In the genomic region with DNA sequence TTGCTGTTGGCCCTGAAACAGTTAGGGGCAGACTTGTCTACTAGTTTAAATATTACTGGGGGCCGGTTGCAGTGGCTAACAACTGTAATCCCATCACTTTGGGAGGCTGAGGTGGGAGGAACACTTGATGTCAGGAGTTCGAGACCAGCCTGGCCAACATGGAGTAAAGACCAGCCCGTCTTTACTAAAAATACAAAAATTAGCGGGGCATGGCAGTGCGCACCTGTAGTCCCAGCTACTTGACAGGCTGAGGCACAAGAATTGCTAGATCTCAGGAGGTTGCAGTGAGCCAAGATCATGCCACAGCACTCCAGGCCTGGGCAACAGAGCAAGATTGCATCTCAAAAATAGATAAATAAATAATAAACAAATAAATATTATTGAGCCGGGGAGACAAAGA, we compare ENCODE assay signal across 40 cellular contexts. TPM values are rescaled to one million over a fixed set of nuclear protein-coding genes. Genes with fewer than 3 reads are reported as not detected.
"Had no signal": no experiment of that assay in that cellular context is flagged by ENCODE, and none has a peak within 500 bp of the region (broad histone marks: within the 10 kb centered on the region; RNA-seq: fewer than 3 reads in every experiment).

No MANE protein-coding gene starts in this region.

- H3K27ac ChIP-seq: adrenal gland, brain microvascular endothelial cell, cardiac muscle cell, VCaP had no signal

- FAIRE-seq: astrocyte, bronchial epithelial cell, TTC549 had no signal

- H3K27ac Mint-ChIP-seq: activated B cell treated with CpG ODN at 0.5 μM for 24 hours; activated CD4-positive, alpha-beta memory T cell treated with anti-CD3 and anti-CD28 coated beads for 36 hours; activated CD4-positive, alpha-beta T cell treated with anti-CD3 and anti-CD28 coated beads, Interleukin-2, amount 10 ng/mL, durations not matched to agents 24 days and 14 days; activated CD8-positive, alpha-beta T cell treated with anti-CD3 and anti-CD28 coated beads for 36 hours; activated naive CD4-positive, alpha-beta T cell treated with anti-CD3 and anti-CD28 coated beads for 36 hours; activated naive CD4-positive, alpha-beta T cell treated with anti-CD3 and anti-CD28 coated beads, Interleukin-2, amount 50 U/mL, for 72 hours; activated naive CD8-positive, alpha-beta T cell treated with anti-CD3 and anti-CD28 coated beads for 36 hours; activated T-cell treated with anti-CD3 and anti-CD28 coated beads, Interleukin-2, amount 50 U/mL, for 72 hours; activated T-helper 1 cell treated with anti-CD3 and anti-CD28 coated beads, Interleukin-12 subunit alpha, Interleukin-12 subunit beta, Interleukin-2, Interleukin-4 antibody, amounts not matched to agents 30 ng/mL and 10 ng/mL and 1 ng/mL, durations not matched to agents 14 hours and 24 hours and 36 hours; activated T-helper 17 cell treated with anti-CD3 and anti-CD28 coated beads, Interleukin-2, amount 50 U/mL, for 72 hours; T-helper 1 cell treated with Interleukin-12 subunit alpha and Interleukin-12 subunit beta and Interleukin-4 antibody, amounts not matched to agents 30 μg/mL and 1 μg/mL, for 36 hours; T-helper 2 cell treated with Interferon-gamma antibody and Interleukin-4, amounts not matched to agents 5 μg/mL and 100 μg/mL, for 36 hours had no signal

- H3K4me3 Mint-ChIP-seq: activated B cell treated with CpG ODN at 0.5 μM for 24 hours; activated CD4-positive, alpha-beta memory T cell treated with anti-CD3 and anti-CD28 coated beads for 36 hours; activated CD4-positive, alpha-beta T cell treated with anti-CD3 and anti-CD28 coated beads, Interleukin-2, amount 10 ng/mL, durations not matched to agents 24 days and 14 days; activated CD8-positive, alpha-beta T cell treated with anti-CD3 and anti-CD28 coated beads for 36 hours; activated naive CD4-positive, alpha-beta T cell treated with anti-CD3 and anti-CD28 coated beads for 36 hours; activated naive CD8-positive, alpha-beta T cell treated with anti-CD3 and anti-CD28 coated beads for 36 hours; activated T-cell treated with anti-CD3 and anti-CD28 coated beads, Interleukin-2, amount 50 U/mL, for 4 hours; activated T-cell treated with anti-CD3 and anti-CD28 coated beads, Interleukin-2, amount 50 U/mL, for 72 hours; activated T-helper 1 cell treated with anti-CD3 and anti-CD28 coated beads, Interleukin-12 subunit alpha, Interleukin-12 subunit beta, Interleukin-2, Interleukin-4 antibody, amounts not matched to agents 30 ng/mL and 10 ng/mL and 1 ng/mL, durations not matched to agents 14 hours and 24 hours and 36 hours; activated T-helper 17 cell treated with anti-CD3 and anti-CD28 coated beads, Interleukin-2, amount 50 U/mL, for 72 hours; central memory CD8-positive, alpha-beta T cell; T-helper 1 cell treated with Interleukin-12 subunit alpha and Interleukin-12 subunit beta and Interleukin-4 antibody, amounts not matched to agents 30 μg/mL and 1 μg/mL, for 36 hours; T-helper 2 cell treated with Interferon-gamma antibody and Interleukin-4, amounts not matched to agents 5 μg/mL and 100 μg/mL, for 36 hours had no signal

- H3K36me3 Mint-ChIP-seq: activated CD4-positive, alpha-beta memory T cell treated with anti-CD3 and anti-CD28 coated beads for 36 hours; activated naive CD4-positive, alpha-beta T cell treated with anti-CD3 and anti-CD28 coated beads, Interleukin-2, amount 50 U/mL, for 72 hours; activated naive CD8-positive, alpha-beta T cell treated with anti-CD3 and anti-CD28 coated beads for 36 hours had no signal

- H3K36me3 ChIP-seq: adrenal gland, brain microvascular endothelial cell, cardiac muscle cell had no signal

- H3K9me3 Mint-ChIP-seq: activated B cell treated with CpG ODN at 0.5 μM for 24 hours; activated CD4-positive, alpha-beta memory T cell treated with anti-CD3 and anti-CD28 coated beads for 36 hours; activated CD4-positive, alpha-beta T cell treated with anti-CD3 and anti-CD28 coated beads, Interleukin-2, amount 10 ng/mL, durations not matched to agents 24 days and 14 days; activated CD8-positive, alpha-beta T cell treated with anti-CD3 and anti-CD28 coated beads for 36 hours; activated naive CD4-positive, alpha-beta T cell treated with anti-CD3 and anti-CD28 coated beads for 36 hours; activated naive CD4-positive, alpha-beta T cell treated with anti-CD3 and anti-CD28 coated beads, Interleukin-2, amount 50 U/mL, for 72 hours; activated naive CD8-positive, alpha-beta T cell treated with anti-CD3 and anti-CD28 coated beads for 36 hours; activated T-cell treated with anti-CD3 and anti-CD28 coated beads, Interleukin-2, amount 50 U/mL, for 4 hours; activated T-cell treated with anti-CD3 and anti-CD28 coated beads, Interleukin-2, amount 50 U/mL, for 72 hours; activated T-helper 1 cell treated with anti-CD3 and anti-CD28 coated beads, Interleukin-12 subunit alpha, Interleukin-12 subunit beta, Interleukin-2, Interleukin-4 antibody, amounts not matched to agents 30 ng/mL and 10 ng/mL and 1 ng/mL, durations not matched to agents 14 hours and 24 hours and 36 hours; activated T-helper 17 cell treated with anti-CD3 and anti-CD28 coated beads, Interleukin-2, amount 50 U/mL, for 72 hours; central memory CD8-positive, alpha-beta T cell; T-helper 1 cell treated with Interleukin-12 subunit alpha and Interleukin-12 subunit beta and Interleukin-4 antibody, amounts not matched to agents 30 μg/mL and 1 μg/mL, for 36 hours; T-helper 2 cell treated with Interferon-gamma antibody and Interleukin-4, amounts not matched to agents 5 μg/mL and 100 μg/mL, for 36 hours had no signal

- H3K4me1 ChIP-seq: adrenal gland had no signal

- H3K4me1 Mint-ChIP-seq: activated B cell treated with CpG ODN at 0.5 μM for 24 hours; activated CD4-positive, alpha-beta T cell treated with anti-CD3 and anti-CD28 coated beads, Interleukin-2, amount 10 ng/mL, durations not matched to agents 24 days and 14 days; activated naive CD8-positive, alpha-beta T cell treated with anti-CD3 and anti-CD28 coated beads for 36 hours; activated T-helper 17 cell treated with anti-CD3 and anti-CD28 coated beads, Interleukin-2, amount 50 U/mL, for 72 hours; central memory CD8-positive, alpha-beta T cell had no signal

- H3K27me3 ChIP-seq: adrenal gland, body of pancreas, brain microvascular endothelial cell had no signal

- H3K9me3 ChIP-seq: adrenal gland, body of pancreas had no signal

- H3K4me3 ChIP-seq: adrenal gland, body of pancreas, cardiac muscle cell had no signal

- H3K27me3 Mint-ChIP-seq: activated CD4-positive, alpha-beta memory T cell treated with anti-CD3 and anti-CD28 coated beads for 36 hours had no signal

- DNase-seq: activated B cell treated with CpG ODN at 0.5 μM for 24 hours; activated CD4-positive, alpha-beta memory T cell treated with anti-CD3 and anti-CD28 coated beads for 36 hours; activated CD4-positive, alpha-beta T cell treated with anti-CD3 and anti-CD28 coated beads for 4 hours; activated CD4-positive, alpha-beta T cell treated with anti-CD3 and anti-CD28 coated beads, Interleukin-2, amount 10 ng/mL, durations not matched to agents 24 days and 14 days; activated CD4-positive, alpha-beta T cell treated with anti-CD3 and anti-CD28 coated beads, Interleukin-2, amount 50 U/mL, for 1 hour; activated CD4-positive, alpha-beta T cell treated with anti-CD3 and anti-CD28 coated beads, Interleukin-2, amount 50 U/mL, for 4 hours; activated CD4-positive, CD25-positive, alpha-beta regulatory T cell treated with anti-CD3 and anti-CD28 coated beads, Interleukin-2, amount 50 U/mL, for 72 hours; activated CD8-positive, alpha-beta memory T cell treated with anti-CD3 and anti-CD28 coated beads, Interleukin-2, amount 50 U/mL, for 4 hours; activated CD8-positive, alpha-beta T cell treated with anti-CD3 and anti-CD28 coated beads for 36 hours; activated effector memory CD4-positive, alpha-beta T cell treated with anti-CD3 and anti-CD28 coated beads, Interleukin-2, amount 50 U/mL, for 16 hours; activated gamma-delta T cell treated with Interleukin-2 at 50 U/mL for 16 hours; activated naive CD4-positive, alpha-beta T cell; activated naive CD4-positive, alpha-beta T cell treated with anti-CD3 and anti-CD28 coated beads for 36 hours; activated naive CD4-positive, alpha-beta T cell treated with anti-CD3 and anti-CD28 coated beads, Interleukin-2, amount 50 U/mL, for 16 hours; activated naive CD8-positive, alpha-beta T cell treated with anti-CD3 and anti-CD28 coated beads for 36 hours; activated T-cell treated with anti-CD3 and anti-CD28 coated beads for 4 hours; activated T-cell treated with anti-CD3 and anti-CD28 coated beads, Interleukin-2, amount 50 U/mL, for 1 hour; activated T-cell treated with anti-CD3 and anti-CD28 coated beads, Interleukin-2, amount 50 U/mL, for 4 hours; activated T-cell treated with anti-CD3 and anti-CD28 coated beads, Interleukin-2, amount 50 U/mL, for 72 hours; adrenal gland; amniotic stem cell; aorta; body of pancreas; brain microvascular endothelial cell; caudate nucleus; cerebellar nuclear complex; T-helper 1 cell; T-helper 2 cell; T-helper 9 cell had no signal

RNA-seq across cellular contexts. Expression of gene ITGB8, which starts 7.6 kb away (rescaled TPM):
- total RNA-seq: activated CD4-positive, alpha-beta memory T cell treated with anti-CD3 and anti-CD28 coated beads for 36 hours; activated CD4-positive, alpha-beta T cell treated with anti-CD3 and anti-CD28 coated beads, Interleukin-2, amount 10 ng/mL, durations not matched to agents 24 days and 14 days; activated CD8-positive, alpha-beta T cell treated with anti-CD3 and anti-CD28 coated beads for 36 hours; activated naive CD4-positive, alpha-beta T cell treated with anti-CD3 and anti-CD28 coated beads for 36 hours; activated naive CD8-positive, alpha-beta T cell treated with anti-CD3 and anti-CD28 coated beads for 36 hours had no signal
